In genomic region chr13:50805805-50806204, GRCh38 we compare ENCODE assay signal across 14 cellular contexts. TPM values are rescaled to one million over a fixed set of nuclear protein-coding genes. Genes with fewer than 3 reads are reported as not detected.
DNase-seq lines count a peak whose midpoint lies in the region; ATAC-seq and TF ChIP-seq lines count a peak whose summit lies in the region.
"Had no signal": no experiment of that assay in that cellular context is flagged by ENCODE, and none has a peak within 500 bp of the region (broad histone marks: within the 10 kb centered on the region; RNA-seq: fewer than 3 reads in every experiment).

No MANE protein-coding gene starts in this region.

- no peak overlapping the region for H4K91ac ChIP-seq in H9 (ENCODE audit: insufficient read length, low read depth, low read length)

- H3K4me3 ChIP-seq in OCI-LY3 (ENCODE audit: low read length) (no peak overlapping the region), epithelial cell of esophagus (ENCODE audit: low read length) (no peak overlapping the region)

- peaks cover 2 to 4% of the 10 kb centered on the region in 2 experiments; a peak in 2 of 5 replicates for H3K9me3 Mint-ChIP-seq in H9
- H3K9me3 Mint-ChIP-seq in activated T-helper 17 cell treated with anti-CD3 and anti-CD28 coated beads, Interleukin-2, amount 50 U/mL, for 72 hours = no peaks in the 10 kb centered on the region
- H3K9me3 Mint-ChIP-seq: effector memory CD8-positive, alpha-beta T cell had no signal

- H3K27me3 Mint-ChIP-seq in H9 (ENCODE audit: low read depth) = no peaks in the 10 kb centered on the region
- H3K27me3 Mint-ChIP-seq in activated T-helper 17 cell treated with anti-CD3 and anti-CD28 coated beads, Interleukin-2, amount 50 U/mL, for 72 hours = no peaks in the 10 kb centered on the region

- H2BK12ac ChIP-seq in H9 (ENCODE audit: insufficient read length, low read depth, low read length) = no peak overlapping the region

- H4K20me1 ChIP-seq in H9 (ENCODE audit: control insufficient read depth, insufficient read depth, insufficient read length) = no peaks in the 10 kb centered on the region
- no peaks in the 10 kb centered on the region for H4K20me1 ChIP-seq in OCI-LY3 (ENCODE audit: insufficient read depth, low read length)

- H2AFZ ChIP-seq in H9 (ENCODE audit: low read length) (no peak overlapping the region), OCI-LY3 (ENCODE audit: low read depth, low read length) (no peak overlapping the region)

- no peaks in the 10 kb centered on the region for H3K4me1 ChIP-seq in H9 (ENCODE audit: insufficient read depth, low read length)
- peaks cover 17% of the 10 kb centered on the region for H3K4me1 ChIP-seq in OCI-LY3 (ENCODE audit: low read length)

- H3K4ac ChIP-seq in H9 (ENCODE audit: low read depth, low read length) = no peak overlapping the region

- H2BK5ac ChIP-seq in H9 (ENCODE audit: insufficient read length, low read length) = no peak overlapping the region

- H3K14ac ChIP-seq in H9 (ENCODE audit: insufficient read depth, low read length) = no peak overlapping the region

- H3K56ac ChIP-seq in H9 (ENCODE audit: insufficient read length, low read depth, low read length) = no peak overlapping the region

- H3K79me2 ChIP-seq in H9 (ENCODE audit: insufficient read depth, low read length) (no peaks in the 10 kb centered on the region), OCI-LY3 (ENCODE audit: low read length) (no peaks in the 10 kb centered on the region)

- H3K9ac ChIP-seq in H9 (ENCODE audit: extremely low read depth, insufficient read length, low read length) = no peak overlapping the region
- no peak overlapping the region for H3K9ac ChIP-seq in OCI-LY3 (ENCODE audit: low read length)

- DNase-seq in ACHN (peak; percentile 8), H9 (no peak), epithelial cell of esophagus (ENCODE audit: low read depth) (peak; percentile 26), NCI-H446 (lab: John Stamatoyannopoulos, UW) (no peak), DMS114 treated with DMSO at 0.1 percent for 48 hours (lab: John Stamatoyannopoulos, UW; ENCODE audit: unreplicated experiment) (no peak)
- DNase-seq: activated T-cell treated with anti-CD3 and anti-CD28 coated beads for 4 hours; anterior cingulate cortex; effector memory CD8-positive, alpha-beta T cell; NCI-H2081 treated with DMSO at 0.1 percent for 48 hours; occipital lobe had no signal

- H3K9me3 ChIP-seq in H9 (ENCODE audit: control insufficient read depth, low read depth, low read length) (no peaks in the 10 kb centered on the region), OCI-LY3 (ENCODE audit: insufficient read depth, low read length) (no peaks in the 10 kb centered on the region; the same call in 1 of the 2 replicates)

- no peak overlapping the region for H3K18ac ChIP-seq in H9 (ENCODE audit: insufficient read length, low read depth, low read length)

- H2BK120ac ChIP-seq in H9 (ENCODE audit: low read depth, low read length, poor library complexity, severe bottlenecking) = no peak overlapping the region

- H3K4me3 Mint-ChIP-seq in H9 = no peak overlapping the region
- H3K4me3 Mint-ChIP-seq in activated T-helper 17 cell treated with anti-CD3 and anti-CD28 coated beads, Interleukin-2, amount 50 U/mL, for 72 hours = no peak overlapping the region
- H3K4me3 Mint-ChIP-seq: effector memory CD8-positive, alpha-beta T cell; WTC11 had no signal

- no peak overlapping the region for H2BK15ac ChIP-seq in H9 (ENCODE audit: low read depth, low read length)

- peaks cover 5 to 7% of the 10 kb centered on the region in 2 experiments for H3K4me1 Mint-ChIP-seq in H9
- peaks cover 3% of the 10 kb centered on the region for H3K4me1 Mint-ChIP-seq in activated T-helper 17 cell treated with anti-CD3 and anti-CD28 coated beads, Interleukin-2, amount 50 U/mL, for 72 hours

- ATAC-seq in GM21717 (IDR thresholded peaks at IDR 0.05; ENCODE audit: unreplicated experiment) = no peak
- no peak for ATAC-seq in activated T-helper 17 cell treated with anti-CD3 and anti-CD28 coated beads, Interleukin-2, amount 50 U/mL, for 72 hours (replicated peaks)
- ATAC-seq: effector memory CD8-positive, alpha-beta T cell; WTC11 had no signal

- H3K79me1 ChIP-seq in H9 (ENCODE audit: insufficient read depth, low read depth, low read length, poor library complexity, severe bottlenecking) = no peaks in the 10 kb centered on the region

- no peaks in the 10 kb centered on the region for H3K23me2 ChIP-seq in H9 (ENCODE audit: insufficient read length, low read depth, low read length, poor library complexity, severe bottlenecking)

- H4K5ac ChIP-seq in H9 (ENCODE audit: insufficient read length, low read depth, low read length) = no peak overlapping the region

- H3K27ac Mint-ChIP-seq in H9 = no peak overlapping the region
- H3K27ac Mint-ChIP-seq in activated T-helper 17 cell treated with anti-CD3 and anti-CD28 coated beads, Interleukin-2, amount 50 U/mL, for 72 hours = no peak overlapping the region
- H3K27ac Mint-ChIP-seq: effector memory CD8-positive, alpha-beta T cell; WTC11 had no signal

- no peaks in the 10 kb centered on the region for H3K27me3 ChIP-seq in H9 (ENCODE audit: insufficient read depth, low read length)
- 0 out of 2 replicates have a peak, but pooled peaks cover 6% of the 10 kb centered on the region for H3K27me3 ChIP-seq in OCI-LY3 (ENCODE audit: low read depth, low read length)

- no peak overlapping the region for H3T11ph ChIP-seq in H9 (ENCODE audit: low read length)

- in situ Hi-C loops in ACHN (cut with HindIII; ENCODE audit: low pct_ligation_motif_present, low pct_unique_long_range_greater_than_20kb, low sequenced_read_pairs) = no loop called here

- no peak overlapping the region for H4K8ac ChIP-seq in H9 (replicated peaks; ENCODE audit: insufficient read length, low read depth, low read length)

- H3K27ac ChIP-seq in H9 (ENCODE audit: insufficient read length, low read depth, low read length) = no peak overlapping the region
- H3K27ac ChIP-seq in OCI-LY3 (ENCODE audit: low read length) = no peak overlapping the region

- TF ChIP-seq CTCF in H9 (conservative IDR thresholded peaks at IDR 0.05) (peak; percentile 33; the same call in 1 of the 3 replicates), OCI-LY3 (IDR thresholded peaks at IDR 0.05; ENCODE audit: low read depth, low read length) (peak; percentile 52), epithelial cell of esophagus (IDR thresholded peaks at IDR 0.05; ENCODE audit: insufficient read depth, low read depth, low read length, missing control alignments) (no peak)

- H3K36me3 ChIP-seq in OCI-LY3 (replicated peaks; ENCODE audit: low read depth, low read length) = no peaks in the 10 kb centered on the region

- no peak overlapping the region for H3K4me2 ChIP-seq in H9 (ENCODE audit: insufficient read depth, insufficient read length, low read length)
- H3K4me2 ChIP-seq in OCI-LY3 (ENCODE audit: low read length) = no peak overlapping the region

- no peak overlapping the region for H3K23ac ChIP-seq in H9 (ENCODE audit: insufficient read length, low read depth, low read length)

- H2AK5ac ChIP-seq in H9 (ENCODE audit: insufficient read length, low read length) = no peak overlapping the region

- no peak overlapping the region for H2BK20ac ChIP-seq in H9 (ENCODE audit: low read depth, low read length, poor library complexity, severe bottlenecking)

- H3K36me3 Mint-ChIP-seq in H9 (ENCODE audit: insufficient read depth in 1 of 3, low read depth in 3 of 3) = peaks cover 0 to 4% (median 0%) of the 10 kb centered on the region in 3 experiments; a peak in 2 of 7 replicates
- H3K36me3 Mint-ChIP-seq in activated T-helper 17 cell treated with anti-CD3 and anti-CD28 coated beads, Interleukin-2, amount 50 U/mL, for 72 hours (ENCODE audit: low read depth) = no peaks in the 10 kb centered on the region

RNA-seq across cellular contexts. Expression of gene DLEU7, which starts 37.7 kb away (rescaled TPM):
- 1.5 and 1.8 TPM in 2 replicates for total RNA-seq in H9 (2021)
- total RNA-seq in activated T-helper 17 cell treated with anti-CD3 and anti-CD28 coated beads, Interleukin-2, amount 50 U/mL, for 72 hours = not detected

Comparison
In these comparisons a context has a peak if more than half of its experiments do, and no peak if none do; other contexts are left out.
1. DNase-seq: peak in ACHN (single experiment) and epithelial cell of esophagus (single experiment); none in H9 (single experiment), NCI-H446 (0 of 2) and DMS114 treated with DMSO at 0.1 percent for 48 hours (single experiment).